In genomic region chr1:228091084-228091483, GRCh38 we compare ENCODE assay signal across 1 cellular context.
TF ChIP-seq lines count a peak whose summit lies in the region.

No MANE protein-coding gene starts in this region.

TF ChIP-seq in endothelial cell of umbilical vein, 7 proteins besides CTCF, POLR2A, EP300 and RAD21:
- TF ChIP-seq JUN (IDR thresholded peaks at IDR 0.05; ENCODE audit: borderline replicate concordance, insufficient read depth, insufficient read length, low read depth) (no peak), FOS (IDR thresholded peaks at IDR 0.05; ENCODE audit: borderline replicate concordance, insufficient read depth, low read length) (no peak), MAX (IDR thresholded peaks at IDR 0.05; ENCODE audit: insufficient read depth, insufficient read length) (no peak), GATA2 (IDR thresholded peaks at IDR 0.05; ENCODE audit: insufficient read depth, insufficient read length, low read depth, low read length) (no peak), POLR2AphosphoS5 (IDR thresholded peaks at IDR 0.05; ENCODE audit: insufficient read depth, low read depth, low read length) (no peak), EZH2 (IDR thresholded peaks at IDR 0.05; ENCODE audit: borderline replicate concordance, low read depth, low read length, severe bottlenecking) (no peak), MYC (IDR thresholded peaks at IDR 0.05; ENCODE audit: low read depth, low read length) (no peak)
